In the genomic region with DNA sequence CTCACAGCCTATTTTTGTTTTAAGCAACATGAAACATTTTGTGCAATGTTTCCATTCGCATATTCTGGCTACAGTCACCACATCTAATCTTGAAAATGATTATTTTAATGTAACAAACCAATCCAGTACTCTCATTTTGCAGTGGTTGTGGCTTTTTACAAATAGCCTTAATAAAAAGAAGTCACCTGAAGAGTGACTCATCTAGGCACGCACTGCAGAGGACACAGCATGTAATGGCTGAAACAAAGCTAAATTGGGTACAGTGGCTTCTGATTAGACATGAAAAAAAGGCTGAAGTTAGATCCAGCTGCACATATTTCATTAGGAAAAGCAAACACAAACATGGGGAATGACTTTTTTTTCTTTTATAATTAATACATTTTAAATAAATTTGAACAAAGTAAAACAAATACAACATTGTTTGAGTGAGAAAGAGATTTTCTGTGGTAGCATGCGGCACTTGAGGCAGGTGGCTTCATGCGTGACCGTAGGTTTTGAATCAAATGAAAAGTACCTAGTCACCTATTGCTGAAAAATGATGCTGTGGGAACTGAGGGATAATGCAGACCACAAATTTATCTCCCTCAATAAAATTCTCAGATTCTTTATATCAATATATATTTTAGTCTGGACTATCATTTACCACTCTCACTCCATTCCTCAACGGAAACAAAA, we compare ENCODE assay signal across 16 cellular contexts.
A peak's percentile ranks its signal among the peaks of the same experiment; 100 is the strongest.
DNase-seq lines count a peak whose midpoint lies in the region; ATAC-seq and TF ChIP-seq lines count a peak whose summit lies in the region.
"Had no signal": no experiment of that assay in that cellular context is flagged by ENCODE, and none has a peak within 500 bp of the region (broad histone marks: within the 10 kb centered on the region; RNA-seq: fewer than 3 reads in every experiment).

No MANE protein-coding gene starts in this region.

- DNase-seq in A172 (ENCODE audit: low spot score) = peak; percentile 3
- DNase-seq in cerebellar cortex (ENCODE audit: low spot score) = no peak
- no peak for DNase-seq in CD4-positive, alpha-beta T cell
- DNase-seq: COR-L47, gastrocnemius medialis, NCI-H1930, SJCRH30 had no signal

- no peaks in the 10 kb centered on the region for H3K27me3 Mint-ChIP-seq in CD4-positive, alpha-beta T cell
- H3K27me3 Mint-ChIP-seq: activated naive CD4-positive, alpha-beta T cell treated with anti-CD3 and anti-CD28 coated beads, Interleukin-2, amount 50 U/mL, for 24 hours had no signal

- POLR2A ChIA-PET in CD4-positive, alpha-beta T cell (lab: Charles Lee) = no interaction called here

- ATAC-seq in GM19372 (IDR thresholded peaks at IDR 0.05; ENCODE audit: low read depth, unreplicated experiment) (peak; percentile 80), HG02642 (IDR thresholded peaks at IDR 0.05; ENCODE audit: poor library complexity, unreplicated experiment) (peak; percentile 80), HG03432 (IDR thresholded peaks at IDR 0.05; ENCODE audit: unreplicated experiment) (peak; percentile 84), HG03097 (IDR thresholded peaks at IDR 0.05; ENCODE audit: low FRiP score, unreplicated experiment) (no peak), GM18517 (IDR thresholded peaks at IDR 0.05; ENCODE audit: unreplicated experiment) (no peak)
- ATAC-seq in CD4-positive, alpha-beta T cell (ENCODE audit: poor library complexity) = no peak
- ATAC-seq: gastrocnemius medialis, K562 had no signal

- CTCF ChIA-PET in CD4-positive, alpha-beta T cell (lab: Charles Lee) = no interaction called here

- H3K27ac ChIP-seq in CD4-positive, alpha-beta T cell (ENCODE audit: low read depth, low read length) = no peak overlapping the region
- H3K27ac ChIP-seq: gastrocnemius medialis, parathyroid adenoma, SJCRH30, thoracic aorta had no signal

- intact Hi-C loops in CD4-positive, alpha-beta T cell (cut with DNase I, micrococcal nuclease) = no loop called here

- no peaks in the 10 kb centered on the region for H3K27me3 ChIP-seq in CD4-positive, alpha-beta T cell (ENCODE audit: control insufficient read depth, insufficient read depth, low read length)
- H3K27me3 ChIP-seq: gastrocnemius medialis, SJCRH30 had no signal

- no peaks in the 10 kb centered on the region for H3K9me3 ChIP-seq in CD4-positive, alpha-beta T cell (ENCODE audit: control insufficient read depth, low read length)
- H3K9me3 ChIP-seq: gastrocnemius medialis, SJCRH30, thoracic aorta had no signal

- H3K4me1 Mint-ChIP-seq in CD4-positive, alpha-beta T cell (ENCODE audit: low read depth) = no peaks in the 10 kb centered on the region
- H3K4me1 Mint-ChIP-seq: activated naive CD4-positive, alpha-beta T cell treated with anti-CD3 and anti-CD28 coated beads, Interleukin-2, amount 50 U/mL, for 24 hours had no signal

- TF ChIP-seq CTCF in CD4-positive, alpha-beta T cell (IDR thresholded peaks at IDR 0.05) = no peak

- H3K9me3 Mint-ChIP-seq in CD4-positive, alpha-beta T cell = no peaks in the 10 kb centered on the region
- H3K9me3 Mint-ChIP-seq: activated naive CD4-positive, alpha-beta T cell treated with anti-CD3 and anti-CD28 coated beads, Interleukin-2, amount 50 U/mL, for 24 hours had no signal

- no peak overlapping the region for H3K27ac Mint-ChIP-seq in CD4-positive, alpha-beta T cell
- H3K27ac Mint-ChIP-seq: activated naive CD4-positive, alpha-beta T cell treated with anti-CD3 and anti-CD28 coated beads, Interleukin-2, amount 50 U/mL, for 24 hours had no signal

- no peaks in the 10 kb centered on the region for H3K36me3 Mint-ChIP-seq in CD4-positive, alpha-beta T cell (ENCODE audit: low read depth)
- H3K36me3 Mint-ChIP-seq: activated naive CD4-positive, alpha-beta T cell treated with anti-CD3 and anti-CD28 coated beads, Interleukin-2, amount 50 U/mL, for 24 hours had no signal

- H3K4me3 Mint-ChIP-seq in CD4-positive, alpha-beta T cell = no peak overlapping the region
- H3K4me3 Mint-ChIP-seq: activated naive CD4-positive, alpha-beta T cell treated with anti-CD3 and anti-CD28 coated beads, Interleukin-2, amount 50 U/mL, for 24 hours had no signal

Comparison
In these comparisons a context has a peak if more than half of its experiments do, and no peak if none do; other contexts are left out.
1. ATAC-seq: peak in GM19372 (single experiment), HG02642 (single experiment) and HG03432 (single experiment); none in HG03097 (single experiment), CD4-positive, alpha-beta T cell (single experiment) and GM18517 (single experiment).